Comparison of ENCODE assay signal across 19 cellular contexts in the genomic region with DNA sequence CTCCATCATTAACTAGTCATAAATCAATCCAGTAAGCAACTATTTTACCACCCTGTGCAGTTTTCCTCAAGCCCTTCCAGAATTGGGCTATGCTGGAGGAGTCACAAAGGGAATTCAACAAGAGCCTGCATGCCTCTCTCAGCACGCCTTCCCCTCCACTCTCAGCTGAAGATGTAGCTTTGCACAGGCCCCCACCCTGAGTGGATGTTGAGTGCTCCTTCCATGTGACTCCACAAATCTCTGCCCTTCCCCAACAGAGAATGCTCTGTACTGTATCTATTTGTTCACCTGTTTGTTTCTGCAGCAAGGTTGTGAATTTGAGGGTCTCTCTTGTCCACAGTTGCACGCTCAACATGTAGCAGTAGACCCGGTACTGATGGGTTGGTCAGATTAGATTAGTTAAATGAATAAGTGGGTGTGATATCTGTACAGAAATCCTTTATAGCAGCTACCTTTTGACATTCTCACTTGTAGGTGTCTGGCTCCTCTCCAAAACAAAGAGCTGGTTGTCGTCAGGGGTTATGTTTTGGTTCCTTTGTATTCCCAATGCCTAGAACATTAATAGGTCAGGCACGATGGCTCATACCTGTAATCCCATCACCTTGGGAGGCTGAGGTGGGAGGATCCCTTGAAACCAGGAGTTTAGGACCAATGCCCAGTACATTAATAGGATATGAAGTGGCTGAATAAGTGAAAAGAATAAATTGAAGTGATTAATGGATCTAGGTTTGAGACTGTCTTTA.
A peak's percentile ranks its signal among the peaks of the same experiment; 100 is the strongest.
DNase-seq lines count a peak whose midpoint lies in the region; ATAC-seq and TF ChIP-seq lines count a peak whose summit lies in the region.
"Had no signal": no experiment of that assay in that cellular context is flagged by ENCODE, and none has a peak within 500 bp of the region (broad histone marks: within the 10 kb centered on the region; RNA-seq: fewer than 3 reads in every experiment).

No MANE protein-coding gene starts in this region.

- peak overlapping the region; percentile 22 for H3K4me3 Mint-ChIP-seq in mesothelial cell of epicardium
- H3K4me3 Mint-ChIP-seq: activated CD4-positive, alpha-beta memory T cell treated with anti-CD3 and anti-CD28 coated beads for 36 hours; activated naive CD4-positive, alpha-beta T cell treated with anti-CD3 and anti-CD28 coated beads, Interleukin-2, amount 50 U/mL, for 24 hours; naive B cell; stimulated activated memory B cell treated with anti-CD40 and anti-IgM and Interleukin-4, amounts not matched to agents 10 μg/mL and 1 μg/mL and 100 μg/mL, for 72 hours had no signal

- H3K27ac Mint-ChIP-seq in mesothelial cell of epicardium: peak overlapping the region; percentile 84
- H3K27ac Mint-ChIP-seq: activated CD4-positive, alpha-beta memory T cell treated with anti-CD3 and anti-CD28 coated beads for 36 hours; activated naive CD4-positive, alpha-beta T cell treated with anti-CD3 and anti-CD28 coated beads, Interleukin-2, amount 50 U/mL, for 24 hours; naive B cell; stimulated activated memory B cell treated with anti-CD40 and anti-IgM and Interleukin-4, amounts not matched to agents 10 μg/mL and 1 μg/mL and 100 μg/mL, for 72 hours had no signal

- peaks cover 5% of the 10 kb centered on the region for H3K36me3 Mint-ChIP-seq in mesothelial cell of epicardium
- H3K36me3 Mint-ChIP-seq: activated CD4-positive, alpha-beta memory T cell treated with anti-CD3 and anti-CD28 coated beads for 36 hours; activated naive CD4-positive, alpha-beta T cell treated with anti-CD3 and anti-CD28 coated beads, Interleukin-2, amount 50 U/mL, for 24 hours; stimulated activated memory B cell treated with anti-CD40 and anti-IgM and Interleukin-4, amounts not matched to agents 10 μg/mL and 1 μg/mL and 100 μg/mL, for 72 hours had no signal

- ATAC-seq in HG03521 (IDR thresholded peaks at IDR 0.05; ENCODE audit: unreplicated experiment): no peak
- ATAC-seq: K562; Panc1; psoas muscle; stimulated activated memory B cell treated with anti-CD40 and anti-IgM and Interleukin-4, amounts not matched to agents 10 μg/mL and 1 μg/mL and 100 μg/mL, for 72 hours had no signal

- TF ChIP-seq CTCF in mesothelial cell of epicardium (IDR thresholded peaks at IDR 0.05; ENCODE audit: unreplicated experiment): no peak

- H3K9me3 Mint-ChIP-seq in mesothelial cell of epicardium: peaks cover 9% of the 10 kb centered on the region
- H3K9me3 Mint-ChIP-seq: activated CD4-positive, alpha-beta memory T cell treated with anti-CD3 and anti-CD28 coated beads for 36 hours; activated naive CD4-positive, alpha-beta T cell treated with anti-CD3 and anti-CD28 coated beads, Interleukin-2, amount 50 U/mL, for 24 hours had no signal

- H3K4me1 Mint-ChIP-seq in mesothelial cell of epicardium: peaks cover 58% of the 10 kb centered on the region
- H3K4me1 Mint-ChIP-seq: activated naive CD4-positive, alpha-beta T cell treated with anti-CD3 and anti-CD28 coated beads, Interleukin-2, amount 50 U/mL, for 24 hours; stimulated activated memory B cell treated with anti-CD40 and anti-IgM and Interleukin-4, amounts not matched to agents 10 μg/mL and 1 μg/mL and 100 μg/mL, for 72 hours had no signal

- DNase-seq in DMS79 (lab: John Stamatoyannopoulos, UW) (peak; percentile 74), NCI-H1105 treated with DMSO at 0.1 percent for 48 hours (lab: John Stamatoyannopoulos, UW) (peak; percentile 91), NCI-H774 (lab: John Stamatoyannopoulos, UW) (peak; percentile 51), mesothelial cell of epicardium (ENCODE audit: low spot score in 2 of 2, unreplicated experiment in 2 of 2) (peak in 1 of 2 experiments; percentile 51), dedifferentiated amniotic fluid mesenchymal stem cell (ENCODE audit: extremely low spot score) (no peak)
- DNase-seq in stimulated activated CD4-positive, alpha-beta T cell treated with anti-CD3 and anti-CD28 coated beads, Interleukin-1b, Interleukin-23, amount 100 ng/mL, for 48 hours: no peak
- DNase-seq: activated CD4-positive, alpha-beta memory T cell treated with anti-CD3 and anti-CD28 coated beads for 36 hours; activated T-cell treated with anti-CD3 and anti-CD28 coated beads, Interleukin-2, amount 50 U/mL, for 1 hour; brain microvascular endothelial cell; MV-4-11; naive B cell; NCI-H524; psoas muscle; thyroid gland had no signal

- H3K27me3 Mint-ChIP-seq in mesothelial cell of epicardium (ENCODE audit: low read depth): no peaks in the 10 kb centered on the region

Comparison
In these comparisons a context has a peak if more than half of its experiments do, and no peak if none do; other contexts are left out.
1. DNase-seq: peak in DMS79 (single experiment), NCI-H1105 treated with DMSO at 0.1 percent for 48 hours (single experiment) and NCI-H774 (single experiment); none in dedifferentiated amniotic fluid mesenchymal stem cell (single experiment) and stimulated activated CD4-positive, alpha-beta T cell treated with anti-CD3 and anti-CD28 coated beads, Interleukin-1b, Interleukin-23, amount 100 ng/mL, for 48 hours (single experiment).